Comparison of ENCODE assay signal across 20 cellular contexts in genomic region chr17:63274156-63274555, GRCh38.
DNase-seq lines count a peak whose midpoint lies in the region; ATAC-seq and TF ChIP-seq lines count a peak whose summit lies in the region.
"Had no signal": no experiment of that assay in that cellular context is flagged by ENCODE, and none has a peak within 500 bp of the region (broad histone marks: within the 10 kb centered on the region; RNA-seq: fewer than 3 reads in every experiment).

No MANE protein-coding gene starts in this region.

- TF ChIP-seq CTCF in RWPE1 (conservative IDR thresholded peaks at IDR 0.05; ENCODE audit: low read depth) (no peak), fibroblast of villous mesenchyme (IDR thresholded peaks at IDR 0.05; ENCODE audit: insufficient read depth, low read depth, low read length) (no peak)

- CTCF ChIA-PET in RWPE1 (lab: Yijun Ruan, JAX), result interaction anchor here (0.6 kb wide), 1 partner anchor 1863 kb away, joined by 3 read pairs; no protein-coding TSS in a partner anchor

- DNase-seq in GM04504 (ENCODE audit: low read depth) (peak; percentile 28), RWPE1 (ENCODE audit: low spot score) (peak; percentile 38), fibroblast of villous mesenchyme (ENCODE audit: low read depth) (peak; percentile 39), skeletal muscle cell (ENCODE audit: low read depth) (peak; percentile 90), NOMO-1 treated with DMSO at 0.1 percent for 48 hours (lab: John Stamatoyannopoulos, UW; ENCODE audit: unreplicated experiment) (no peak), glomerular visceral epithelial cell (ENCODE audit: extremely low spot score) (no peak), NCI-H345 treated with DMSO at 0.1 percent for 48 hours (lab: John Stamatoyannopoulos, UW; ENCODE audit: unreplicated experiment) (no peak)
- DNase-seq: activated CD4-positive, alpha-beta T cell treated with anti-CD3 and anti-CD28 coated beads for 36 hours; activated naive CD4-positive, alpha-beta T cell; DMS53; left colon; NCI-H1105 treated with DMSO at 0.1 percent for 48 hours; NCI-H2171; pancreas had no signal

- POLR2A ChIA-PET in RWPE1 (lab: Yijun Ruan, JAX; ENCODE audit: low non-redundant PET), result no interaction called here

- peak overlapping the region; percentile 70 for H3K27ac ChIP-seq in RWPE1
- H3K27ac ChIP-seq: BLaER1 treated with 17β-estradiol and CSF1 and Interleukin-3, amounts not matched to agents 10 nM and 100 nM; pancreas had no signal

- no peak overlapping the region for H3K4me3 ChIP-seq in fibroblast of villous mesenchyme (ENCODE audit: low read depth, low read length)
- H3K4me3 ChIP-seq in skeletal muscle cell (ENCODE audit: low read depth, low read length), result no peak overlapping the region
- H3K4me3 ChIP-seq: BLaER1 treated with 17β-estradiol and CSF1 and Interleukin-3, amounts not matched to agents 10 nM and 100 nM; K562; pancreas; SJSA1; tibial nerve had no signal

- ATAC-seq in HG02852 (IDR thresholded peaks at IDR 0.05; ENCODE audit: unreplicated experiment), result no peak
- ATAC-seq: activated CD4-positive, alpha-beta T cell treated with anti-CD3 and anti-CD28 coated beads for 36 hours; K562; left colon; pancreas; stimulated activated effector memory CD8-positive, alpha-beta T cell treated with anti-CD3 and anti-CD28 coated beads, Interleukin-12 subunit alpha, Interleukin-12 subunit beta, amount 100 ng/mL, for 72 hours had no signal

Comparison
In these comparisons a context has a peak if more than half of its experiments do, and no peak if none do; other contexts are left out.
1. DNase-seq: peak in GM04504 (single experiment), RWPE1 (single experiment), fibroblast of villous mesenchyme (single experiment) and skeletal muscle cell (single experiment); none in NOMO-1 treated with DMSO at 0.1 percent for 48 hours (single experiment), glomerular visceral epithelial cell (single experiment) and NCI-H345 treated with DMSO at 0.1 percent for 48 hours (single experiment).